Comparison of ENCODE assay signal across 2 cellular contexts in genomic region chr7:721619-722248, GRCh38.
TF ChIP-seq lines count a peak whose summit lies in the region.

No MANE protein-coding gene starts in this region.

TF ChIP-seq in HepG2, 621 proteins besides CTCF, POLR2A, EP300 and RAD21:
- TF ChIP-seq SCMH1 (CRISPR knock-in tag; IDR thresholded peaks at IDR 0.05; ENCODE audit: borderline replicate concordance) (no peak), HIVEP1 (CRISPR knock-in tag; IDR thresholded peaks at IDR 0.05) (no peak), MTA1 (CRISPR knock-in tag; IDR thresholded peaks at IDR 0.05; ENCODE audit: borderline replicate concordance) (no peak), ATF7 (IDR thresholded peaks at IDR 0.05) (no peak), ATF7 (CRISPR knock-in tag; IDR thresholded peaks at IDR 0.05) (no peak), SIN3A (IDR thresholded peaks at IDR 0.05; ENCODE audit: borderline replicate concordance, low read depth, low read length) (no peak), ZFP1 (CRISPR knock-in tag; IDR thresholded peaks at IDR 0.05) (peak; percentile 89; the same call in 1 of the 2 replicates), ESRRA (CRISPR knock-in tag; IDR thresholded peaks at IDR 0.05; ENCODE audit: low read depth) (no peak), JUND (CRISPR knock-in tag; IDR thresholded peaks at IDR 0.05) (no peak), ATAD3A (CRISPR knock-in tag; IDR thresholded peaks at IDR 0.05) (no peak), HDAC2 (CRISPR knock-in tag; IDR thresholded peaks at IDR 0.05) (no peak), ZNF337 (CRISPR knock-in tag; IDR thresholded peaks at IDR 0.05; ENCODE audit: borderline replicate concordance, low read depth) (peak; percentile 61; the same call in 1 of the 2 replicates), SRSF4 (IDR thresholded peaks at IDR 0.05; ENCODE audit: low read depth, low read length, poor library complexity, severe bottlenecking) (no peak), ZNF335 (CRISPR knock-in tag; IDR thresholded peaks at IDR 0.05) (no peak), ZNF564 (CRISPR knock-in tag; IDR thresholded peaks at IDR 0.05) (no peak), NR2F6 (IDR thresholded peaks at IDR 0.05) (no peak), NR2F6 (CRISPR knock-in tag; IDR thresholded peaks at IDR 0.05) (no peak)

TF ChIP-seq in GM12878, 131 proteins besides CTCF, POLR2A, EP300 and RAD21:
- no peak for TF ChIP-seq E4F1 (IDR thresholded peaks at IDR 0.05; ENCODE audit: borderline replicate concordance, partially characterized antibody)
- no peak for TF ChIP-seq IKZF1 (conservative IDR thresholded peaks at IDR 0.05)
- TF ChIP-seq ZNF687 (IDR thresholded peaks at IDR 0.05), result no peak
- TF ChIP-seq KDM1A (IDR thresholded peaks at IDR 0.05; ENCODE audit: borderline replicate concordance), result no peak
- TF ChIP-seq HDAC2 (IDR thresholded peaks at IDR 0.05), result no peak
- no peak for TF ChIP-seq POLR2AphosphoS2 (IDR thresholded peaks at IDR 0.05; ENCODE audit: low read depth, low read length)
- TF ChIP-seq RELA (IDR thresholded peaks at IDR 0.05; ENCODE audit: borderline replicate concordance, partially characterized antibody), result no peak
- TF ChIP-seq ATF3 (IDR thresholded peaks at IDR 0.05; ENCODE audit: borderline replicate concordance, extremely low read depth, low read depth, low read length), result no peak
- no peak for TF ChIP-seq ESRRA (IDR thresholded peaks at IDR 0.05; ENCODE audit: low read length)
- TF ChIP-seq RUNX3 (IDR thresholded peaks at IDR 0.05; ENCODE audit: low read length), result no peak
- no peak for TF ChIP-seq SMAD5 (IDR thresholded peaks at IDR 0.05; ENCODE audit: low read depth)
- TF ChIP-seq SMC3 (IDR thresholded peaks at IDR 0.05; ENCODE audit: borderline replicate concordance, low read length), result no peak
- no peak for TF ChIP-seq DPF2 (IDR thresholded peaks at IDR 0.05)
- no peak for TF ChIP-seq NFXL1 (IDR thresholded peaks at IDR 0.05; ENCODE audit: borderline replicate concordance)
- TF ChIP-seq CHD2 (IDR thresholded peaks at IDR 0.05; ENCODE audit: borderline replicate concordance, low read depth, low read length), result no peak
- TF ChIP-seq ZNF24 (IDR thresholded peaks at IDR 0.05), result no peak
- TF ChIP-seq SUPT20H (IDR thresholded peaks at IDR 0.05; ENCODE audit: borderline replicate concordance, control insufficient read depth, low read depth, low read length), result no peak
- no peak for TF ChIP-seq EGR1 (IDR thresholded peaks at IDR 0.05; ENCODE audit: borderline replicate concordance in 1 of 2, low read depth in 2 of 2, low read length in 2 of 2)
- no peak for TF ChIP-seq JUND (IDR thresholded peaks at IDR 0.05; ENCODE audit: low read depth, low read length)
- no peak for TF ChIP-seq POU2F2 (IDR thresholded peaks at IDR 0.05; ENCODE audit: borderline replicate concordance, low read depth, low read length)
